ENCODE assay signal across 8 cellular contexts in the genomic region with DNA sequence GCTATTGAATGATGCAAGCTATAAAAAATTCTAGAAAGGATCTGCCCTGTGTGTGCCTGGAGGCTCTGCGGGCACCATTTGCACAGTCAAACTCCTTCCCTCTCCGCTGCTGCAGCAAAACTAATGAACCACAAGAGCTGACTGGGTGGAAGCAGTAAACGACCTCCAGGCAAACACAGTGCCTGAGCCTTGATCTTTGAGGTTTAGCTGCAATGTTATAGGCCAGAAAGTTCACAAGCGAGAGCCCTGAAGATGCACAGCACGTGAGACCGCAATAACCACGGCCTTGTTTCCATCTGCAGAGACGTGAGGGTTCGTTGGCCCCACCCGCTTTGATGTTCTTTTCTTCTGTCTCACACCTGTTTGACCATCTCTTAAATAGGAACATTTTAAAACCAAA.
A peak's percentile ranks its signal among the peaks of the same experiment; 100 is the strongest.
DNase-seq lines count a peak whose midpoint lies in the region; ATAC-seq and TF ChIP-seq lines count a peak whose summit lies in the region.

No MANE protein-coding gene starts in this region.

- H3K4me3 ChIP-seq in GM12864 (ENCODE audit: low read depth, low read length) (no peak overlapping the region), GM23338 (no peak overlapping the region), BE2C (ENCODE audit: low read depth, low read length) (no peak overlapping the region)

- H3K27ac ChIP-seq in GM23338 (ENCODE audit: low read depth) = no peak overlapping the region

- no peaks in the 10 kb centered on the region for H3K9me3 ChIP-seq in BE2C

- no peaks in the 10 kb centered on the region for H3K27me3 ChIP-seq in GM23338 (ENCODE audit: insufficient read depth)
- H3K27me3 ChIP-seq in BE2C = no peaks in the 10 kb centered on the region

- H3K36me3 Mint-ChIP-seq in activated CD4-positive, alpha-beta T cell treated with anti-CD3 and anti-CD28 coated beads, Interleukin-2, amount 10 ng/mL, durations not matched to agents 7 days and 5 days (ENCODE audit: low read depth) = peaks cover 15% of the 10 kb centered on the region
- H3K36me3 Mint-ChIP-seq in naive B cell (peaks cover 0 to 17% of the 10 kb centered on the region in 2 donors), GM23338 (ENCODE audit: low read depth) (peaks cover 18% of the 10 kb centered on the region; the same call in 2 of the 3 replicates)

- ATAC-seq in HG03469 (IDR thresholded peaks at IDR 0.05; ENCODE audit: unreplicated experiment) = peak; percentile 89
- ATAC-seq in naive B cell (ENCODE audit: low read depth in 2 of 2) = peak; percentile 94
- no peak for ATAC-seq in GM23338
- ATAC-seq in GM21737 (IDR thresholded peaks at IDR 0.05; ENCODE audit: unreplicated experiment) = no peak

- peaks cover 45% of the 10 kb centered on the region for H3K27me3 Mint-ChIP-seq in activated CD4-positive, alpha-beta T cell treated with anti-CD3 and anti-CD28 coated beads, Interleukin-2, amount 10 ng/mL, durations not matched to agents 7 days and 5 days
- H3K27me3 Mint-ChIP-seq in naive B cell (peaks cover 0 to 15% (median 8%) of the 10 kb centered on the region in 3 donors), GM23338 (ENCODE audit: insufficient read depth, low read depth, poor library complexity) (no peaks in the 10 kb centered on the region)

- no peaks in the 10 kb centered on the region for H3K79me2 ChIP-seq in GM23338 (replicated peaks; ENCODE audit: insufficient read depth)

- H3K4me1 ChIP-seq in GM23338 (ENCODE audit: insufficient read depth) (no peaks in the 10 kb centered on the region), BE2C (no peaks in the 10 kb centered on the region)

- CTCF ChIA-PET in activated CD4-positive, alpha-beta T cell treated with anti-CD3 and anti-CD28 coated beads, Interleukin-2, amount 10 ng/mL, durations not matched to agents 7 days and 5 days (lab: Charles Lee) = interaction anchor here (1.3 kb wide), 1 partner anchor 31 kb away, joined by 3 read pairs; no protein-coding TSS in a partner anchor

- H3K36me3 ChIP-seq in GM23338 (ENCODE audit: insufficient read depth) = no peaks in the 10 kb centered on the region
- no peaks in the 10 kb centered on the region for H3K36me3 ChIP-seq in BE2C

- H3F3A ChIP-seq in GM23338 (replicated peaks; ENCODE audit: low read depth) = no peaks in the 10 kb centered on the region

- peak overlapping the region; percentile 71 for H3K27ac Mint-ChIP-seq in activated CD4-positive, alpha-beta T cell treated with anti-CD3 and anti-CD28 coated beads, Interleukin-2, amount 10 ng/mL, durations not matched to agents 7 days and 5 days
- peak overlapping the region; percentile 37 to 87 (median 68) for H3K27ac Mint-ChIP-seq in naive B cell
- H3K27ac Mint-ChIP-seq in GM23338 = no peak overlapping the region

- POLR2A ChIA-PET in activated CD4-positive, alpha-beta T cell treated with anti-CD3 and anti-CD28 coated beads, Interleukin-2, amount 10 ng/mL, durations not matched to agents 7 days and 5 days (lab: Charles Lee) = no interaction called here

- H2AFZ ChIP-seq in GM23338 = no peak overlapping the region

- no peak overlapping the region for H3K4me2 ChIP-seq in GM23338

- peak overlapping the region; percentile 28 for H3K4me3 Mint-ChIP-seq in activated CD4-positive, alpha-beta T cell treated with anti-CD3 and anti-CD28 coated beads, Interleukin-2, amount 10 ng/mL, durations not matched to agents 7 days and 5 days
- H3K4me3 Mint-ChIP-seq in naive B cell (peak overlapping the region; percentile 41 to 83 (median 62)), GM23338 (no peak overlapping the region)

- peaks cover 39% of the 10 kb centered on the region for H3K4me1 Mint-ChIP-seq in activated CD4-positive, alpha-beta T cell treated with anti-CD3 and anti-CD28 coated beads, Interleukin-2, amount 10 ng/mL, durations not matched to agents 7 days and 5 days
- H3K4me1 Mint-ChIP-seq in naive B cell = peaks cover 50 to 61% (median 52%) of the 10 kb centered on the region in 3 donors
- peaks cover 3% of the 10 kb centered on the region; the same call in 1 of the 3 replicates for H3K4me1 Mint-ChIP-seq in GM23338

- TF ChIP-seq CTCF in GM12864 (IDR thresholded peaks at IDR 0.05; ENCODE audit: low read depth, low read length, missing control alignments) (no peak), GM23338 (conservative IDR thresholded peaks at IDR 0.05; ENCODE audit: low read depth in 2 of 2) (no peak), BE2C (IDR thresholded peaks at IDR 0.05; ENCODE audit: low read depth, low read length) (no peak)

- H3K9me2 ChIP-seq in GM23338 (ENCODE audit: insufficient read depth) = no peaks in the 10 kb centered on the region; the same call in 1 of the 2 replicates

- DNase-seq in GM12864 (ENCODE audit: low read depth) = peak; percentile 37
- DNase-seq in activated CD4-positive, alpha-beta T cell treated with anti-CD3 and anti-CD28 coated beads, Interleukin-2, amount 10 ng/mL, durations not matched to agents 7 days and 5 days = peak; percentile 83
- DNase-seq in naive B cell = peak; percentile 76
- DNase-seq in GM23338 (ENCODE audit: low spot score) = no peak
- DNase-seq in BE2C = no peak
- no peak for DNase-seq in EL

- peaks cover 25% of the 10 kb centered on the region for H3K9me3 Mint-ChIP-seq in activated CD4-positive, alpha-beta T cell treated with anti-CD3 and anti-CD28 coated beads, Interleukin-2, amount 10 ng/mL, durations not matched to agents 7 days and 5 days
- H3K9me3 Mint-ChIP-seq in naive B cell = peaks cover 4 to 19% (median 11%) of the 10 kb centered on the region in 7 donors
- peaks cover 31% of the 10 kb centered on the region for H3K9me3 Mint-ChIP-seq in GM23338

- H4K20me1 ChIP-seq in GM23338 (replicated peaks; ENCODE audit: insufficient read depth) = no peaks in the 10 kb centered on the region

TF ChIP-seq in GM23338, 12 proteins besides CTCF, POLR2A, EP300 and RAD21:
- no peak for TF ChIP-seq EZH2 (IDR thresholded peaks at IDR 0.05; ENCODE audit: low read depth, unreplicated experiment)
TF ChIP-seq in GM23338: peak in this region for 0.

Comparison
In these comparisons a context has a peak if more than half of its experiments do, and no peak if none do; other contexts are left out.
1. DNase-seq: peak in GM12864 (single experiment), activated CD4-positive, alpha-beta T cell treated with anti-CD3 and anti-CD28 coated beads, Interleukin-2, amount 10 ng/mL, durations not matched to agents 7 days and 5 days (single experiment) and naive B cell (single experiment); none in GM23338 (single experiment), BE2C (single experiment) and EL (single experiment).
2. ATAC-seq: peak in HG03469 (single experiment) and naive B cell (2 of 2); none in GM23338 (single experiment) and GM21737 (single experiment).